In the genomic region with DNA sequence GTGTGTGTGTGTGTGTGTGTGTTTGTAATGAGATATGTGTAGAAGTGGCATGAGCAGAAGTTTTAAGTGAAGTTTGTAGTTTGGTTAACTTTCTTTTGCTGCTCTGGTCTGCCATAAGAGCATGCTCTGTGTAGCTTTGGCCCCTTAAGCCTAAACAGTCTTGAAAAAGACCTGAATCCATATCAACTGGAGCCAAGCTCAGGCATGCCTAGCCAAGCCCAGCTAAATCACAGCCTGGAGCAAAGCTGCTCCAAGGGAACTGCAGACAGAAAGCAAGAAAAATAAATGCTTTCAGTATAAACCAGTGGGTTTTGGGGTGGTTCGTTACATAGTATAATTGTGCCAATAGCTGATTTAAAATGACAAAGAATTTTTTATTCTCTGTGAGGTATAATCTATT, we compare ENCODE assay signal across 24 cellular contexts.
A peak's percentile ranks its signal among the peaks of the same experiment; 100 is the strongest.
DNase-seq lines count a peak whose midpoint lies in the region; ATAC-seq and TF ChIP-seq lines count a peak whose summit lies in the region.
"Had no signal": no experiment of that assay in that cellular context is flagged by ENCODE, and none has a peak within 500 bp of the region (broad histone marks: within the 10 kb centered on the region; RNA-seq: fewer than 3 reads in every experiment).

No MANE protein-coding gene starts in this region.

- TF ChIP-seq CTCF in mammary epithelial cell (conservative IDR thresholded peaks at IDR 0.05 in 1 of 2, IDR thresholded peaks at IDR 0.05 in 1 of 2; ENCODE audit: extremely low read depth in 1 of 2, insufficient read depth in 1 of 2, low read depth in 1 of 2, low read length in 2 of 2) (no peak), MCF 10A (IDR thresholded peaks at IDR 0.05; ENCODE audit: unreplicated experiment) (no peak), WERI-Rb-1 (IDR thresholded peaks at IDR 0.05; ENCODE audit: low read depth, low read length) (no peak), foreskin keratinocyte (conservative IDR thresholded peaks at IDR 0.05) (no peak), A673 (conservative IDR thresholded peaks at IDR 0.05; ENCODE audit: low read depth, low read length) (no peak)

- no peaks in the 10 kb centered on the region for H3K4me1 Mint-ChIP-seq in MCF 10A (ENCODE audit: insufficient read depth, unreplicated experiment)
- H3K4me1 Mint-ChIP-seq: B cell; CD8-positive, alpha-beta memory T cell; T-helper 17 cell had no signal

- H3K27ac Mint-ChIP-seq in MCF 10A (ENCODE audit: low read depth, unreplicated experiment) = no peak overlapping the region
- H3K27ac Mint-ChIP-seq: B cell; CD8-positive, alpha-beta memory T cell; T-helper 17 cell had no signal

- WGBS in mammary epithelial cell (ENCODE audit: low coverage, missing lambda C conversion rate) = 10% methylated on average over 1 of the region's 1 CpG
- 77% methylated on average over 1 of the region's 1 CpG for WGBS in right cardiac atrium

- BruUV-seq in mammary epithelial cell (replicated peaks; lab: Mats Ljungman, UMichigan) (no TSS peak), MCF 10A (replicated peaks; lab: Mats Ljungman, UMichigan) (no TSS peak), A673 (replicated peaks; lab: Mats Ljungman, UMichigan) (no TSS peak)

- H3K27me3 Mint-ChIP-seq in MCF 10A (ENCODE audit: insufficient read depth, unreplicated experiment) = no peaks in the 10 kb centered on the region
- H3K27me3 Mint-ChIP-seq: B cell; CD8-positive, alpha-beta memory T cell; T-helper 17 cell had no signal

- peaks cover 9% of the 10 kb centered on the region for H3K4me1 ChIP-seq in mammary epithelial cell (ENCODE audit: insufficient read depth, low read length)
- peaks cover 8% of the 10 kb centered on the region for H3K4me1 ChIP-seq in foreskin keratinocyte
- no peaks in the 10 kb centered on the region for H3K4me1 ChIP-seq in A673 (ENCODE audit: insufficient read depth, low read length, poor library complexity, severe bottlenecking)
- H3K4me1 ChIP-seq in right cardiac atrium (ENCODE audit: control insufficient read depth, insufficient read depth, low read length) = no peaks in the 10 kb centered on the region

- intact Hi-C loops in mammary epithelial cell (cut with micrococcal nuclease) = no loop called here
- intact Hi-C loops in MCF 10A (cut with micrococcal nuclease) = no loop called here
- intact Hi-C loops in A673 (cut with micrococcal nuclease; ENCODE audit: unreplicated experiment) = no loop called here
- intact Hi-C loops in right cardiac atrium (cut with DNase I) = no loop called here

- H3K4me3 ChIP-seq in mammary epithelial cell (replicated peaks in 1 of 3; ENCODE audit: insufficient read depth in 1 of 3, low read depth in 2 of 3, low read length in 3 of 3) (no peak overlapping the region), WERI-Rb-1 (ENCODE audit: low read depth, low read length) (no peak overlapping the region), A673 (ENCODE audit: low read depth, low read length, poor library complexity, severe bottlenecking) (no peak overlapping the region), right cardiac atrium (ENCODE audit: low read length) (no peak overlapping the region)
- H3K4me3 ChIP-seq: GM12878, K562, MG63 had no signal

- peak; percentile 94 for ATAC-seq in foreskin keratinocyte
- no peak for ATAC-seq in right cardiac atrium
- ATAC-seq: GM12878, K562, T-helper 17 cell had no signal

- no peak overlapping the region for H3K4me3 Mint-ChIP-seq in MCF 10A (ENCODE audit: unreplicated experiment)
- H3K4me3 Mint-ChIP-seq: B cell; CD8-positive, alpha-beta memory T cell; T-helper 17 cell had no signal

- no peaks in the 10 kb centered on the region for H3K36me3 ChIP-seq in mammary epithelial cell (ENCODE audit: insufficient read depth, low read length)
- H3K36me3 ChIP-seq in WERI-Rb-1 = no peaks in the 10 kb centered on the region
- H3K36me3 ChIP-seq in A673 (ENCODE audit: insufficient read depth, low read length, poor library complexity, severe bottlenecking) = no peaks in the 10 kb centered on the region
- H3K36me3 ChIP-seq: MG63 had no signal

- no peaks in the 10 kb centered on the region for H3K36me3 Mint-ChIP-seq in MCF 10A (ENCODE audit: insufficient read depth, unreplicated experiment)
- H3K36me3 Mint-ChIP-seq: CD8-positive, alpha-beta memory T cell had no signal

- CTCF ChIA-PET in mammary epithelial cell (lab: Charles Lee; ENCODE audit: low non-redundant PET) (interaction anchor here (0.6 to 0.8 kb wide), 2 partner anchors 13 to 184 kb away, joined by 3 to 5 read pairs; no protein-coding TSS in a partner anchor), MCF 10A (lab: Yijun Ruan, JAX) (interaction anchor here (0.8 to 1.2 kb wide), 2 partner anchors 52 to 188 kb away, joined by 3 read pairs; no protein-coding TSS in a partner anchor), A673 (lab: Charles Lee) (interaction anchor here (0.6 kb wide), 1 partner anchor 252 kb away, joined by 3 read pairs; no protein-coding TSS in a partner anchor)

- peak overlapping the region; percentile 89 for H2AFZ ChIP-seq in mammary epithelial cell (ENCODE audit: low read depth, low read length)

- H3K9ac ChIP-seq in mammary epithelial cell (ENCODE audit: insufficient read depth, low read length) = no peak overlapping the region
- H3K9ac ChIP-seq: SK-N-SH had no signal

- H3K27ac ChIP-seq in mammary epithelial cell (ENCODE audit: insufficient read depth, low read depth, low read length) = peak overlapping the region; percentile 25
- H3K27ac ChIP-seq in WERI-Rb-1 = peak overlapping the region; percentile 1; the same call in 1 of the 2 replicates
- H3K27ac ChIP-seq in foreskin keratinocyte = peak overlapping the region; percentile 30
- no peak overlapping the region for H3K27ac ChIP-seq in A673 (ENCODE audit: low read depth, low read length, poor library complexity, severe bottlenecking)
- H3K27ac ChIP-seq in right cardiac atrium (ENCODE audit: low read length) = no peak overlapping the region
- H3K27ac ChIP-seq: C4-2B had no signal

- in situ Hi-C loops in mammary epithelial cell (cut with MboI; ENCODE audit: low sequenced_read_pairs in 2 of 2) = no loop called here

- dilution Hi-C loops in mammary epithelial cell (cut with HindIII; ENCODE audit: low sequenced_read_pairs) = no loop called here

- peak overlapping the region; percentile 75 for H3K4me2 ChIP-seq in mammary epithelial cell (ENCODE audit: insufficient read depth, low read depth, low read length)
- H3K4me2 ChIP-seq: SK-N-SH had no signal

- H3K9me3 ChIP-seq in mammary epithelial cell (replicated peaks; ENCODE audit: insufficient read depth, low read length) = no peaks in the 10 kb centered on the region
- no peaks in the 10 kb centered on the region for H3K9me3 ChIP-seq in WERI-Rb-1 (ENCODE audit: severe bottlenecking)
- no peaks in the 10 kb centered on the region for H3K9me3 ChIP-seq in A673 (ENCODE audit: low read depth, low read length, poor library complexity, severe bottlenecking)
- no peaks in the 10 kb centered on the region for H3K9me3 ChIP-seq in right cardiac atrium (ENCODE audit: control insufficient read depth, low read length)
- H3K9me3 ChIP-seq: MG63, SK-N-SH had no signal

- H3K27me3 ChIP-seq in mammary epithelial cell (ENCODE audit: insufficient read depth, low read length) (no peaks in the 10 kb centered on the region), WERI-Rb-1 (ENCODE audit: insufficient read depth, low read depth, severe bottlenecking) (no peaks in the 10 kb centered on the region), foreskin keratinocyte (no peaks in the 10 kb centered on the region), A673 (replicated peaks; ENCODE audit: insufficient read depth, low read depth, low read length, poor library complexity) (no peaks in the 10 kb centered on the region), right cardiac atrium (ENCODE audit: control insufficient read depth, insufficient read depth) (no peaks in the 10 kb centered on the region)
- H3K27me3 ChIP-seq: MG63 had no signal

- H3K79me2 ChIP-seq in mammary epithelial cell (ENCODE audit: insufficient read depth, low read length) = no peaks in the 10 kb centered on the region

- DNase-seq in mammary epithelial cell (peak; percentile 2), MCF 10A (ENCODE audit: unreplicated experiment) (no peak), WERI-Rb-1 (peak; percentile 66), foreskin keratinocyte (peak; percentile 48 to 69), NCI-H146 treated with DMSO at 0.1 percent for 48 hours (lab: John Stamatoyannopoulos, UW; ENCODE audit: unreplicated experiment) (no peak), A673 (ENCODE audit: low spot score) (no peak), right cardiac atrium (no peak)
- DNase-seq: CD8-positive, alpha-beta memory T cell; DMS 273 treated with DMSO at 0.1 percent for 48 hours; DMS79; EL; GDM1; H7; MG63; NCI-H1930; NCI-H2107; NCI-H446 treated with DMSO at 0.1 percent for 48 hours; NCI-H526; SK-N-SH; T-helper 17 cell had no signal

- no peaks in the 10 kb centered on the region for H4K20me1 ChIP-seq in mammary epithelial cell (ENCODE audit: insufficient read depth, low read length)

- no peaks in the 10 kb centered on the region for H3K9me3 Mint-ChIP-seq in MCF 10A (ENCODE audit: unreplicated experiment)

- POLR2A ChIA-PET in MCF 10A (lab: Yijun Ruan, JAX) (interaction anchor here (0.6 to 0.7 kb wide), 2 partner anchors 28 to 65 kb away, joined by 3 read pairs; no protein-coding TSS in a partner anchor), A673 (lab: Charles Lee; ENCODE audit: low non-redundant PET) (no interaction called here)

Comparison
In these comparisons a context has a peak if more than half of its experiments do, and no peak if none do; other contexts are left out.
1. DNase-seq: peak in mammary epithelial cell (single experiment), WERI-Rb-1 (single experiment) and foreskin keratinocyte (2 of 2); none in MCF 10A (single experiment), NCI-H146 treated with DMSO at 0.1 percent for 48 hours (single experiment), A673 (single experiment) and right cardiac atrium (0 of 3).
2. H3K27ac ChIP-seq: peak in mammary epithelial cell (single experiment), WERI-Rb-1 (single experiment) and foreskin keratinocyte (single experiment); none in A673 (single experiment) and right cardiac atrium (single experiment).